ENCODE assay signal across 10 cellular contexts in the genomic region with DNA sequence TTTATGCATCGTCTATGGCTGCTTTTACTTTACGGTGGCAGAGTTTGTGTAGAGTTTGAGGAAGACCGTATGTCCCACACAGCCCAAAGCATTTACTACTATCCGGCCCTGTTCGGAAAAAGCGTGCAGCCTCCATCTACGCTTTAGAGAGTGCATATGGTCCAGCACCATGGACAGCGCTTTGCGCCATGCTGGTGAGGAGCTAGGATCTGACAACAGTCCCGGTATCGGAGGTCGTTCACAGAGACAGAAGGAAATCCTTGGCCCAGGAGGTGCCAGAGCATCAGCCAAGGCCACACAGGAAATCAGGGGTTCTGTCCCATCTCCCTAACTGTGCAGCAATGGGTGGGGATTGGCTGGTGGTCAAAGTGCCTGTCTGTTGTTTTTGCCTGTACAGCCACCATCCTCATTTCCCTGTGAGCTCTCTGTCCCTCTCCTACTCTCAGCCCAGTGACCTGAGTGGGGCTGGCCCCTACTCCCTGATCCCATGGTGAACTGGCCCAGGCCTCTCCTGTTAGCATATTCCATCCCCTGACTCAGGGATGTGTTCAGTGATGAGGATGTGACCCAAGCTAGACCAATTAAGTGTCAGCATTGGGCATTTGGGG. TPM values are rescaled to one million over a fixed set of nuclear protein-coding genes. Genes with fewer than 3 reads are reported as not detected.
DNase-seq lines count a peak whose midpoint lies in the region; ATAC-seq and TF ChIP-seq lines count a peak whose summit lies in the region.
"Had no signal": no experiment of that assay in that cellular context is flagged by ENCODE, and none has a peak within 500 bp of the region (broad histone marks: within the 10 kb centered on the region; RNA-seq: fewer than 3 reads in every experiment).

No MANE protein-coding gene starts in this region.

- H3K27ac ChIP-seq in right atrium auricular region, result no peak overlapping the region
- H3K27ac ChIP-seq: BLaER1, parathyroid adenoma had no signal

- no peaks in the 10 kb centered on the region for H3K27me3 ChIP-seq in right atrium auricular region

- no peak overlapping the region for H3K4me3 Mint-ChIP-seq in activated CD4-positive, alpha-beta memory T cell treated with anti-CD3 and anti-CD28 coated beads for 36 hours
- no peak overlapping the region for H3K4me3 Mint-ChIP-seq in nephron progenitor cell

- peak; percentile 66 for DNase-seq in Right ventricle myocardium superior
- DNase-seq in right atrium auricular region (ENCODE audit: low spot score), result no peak
- DNase-seq in activated CD4-positive, alpha-beta memory T cell treated with anti-CD3 and anti-CD28 coated beads for 36 hours, result peak; percentile 66
- peak; percentile 94 for DNase-seq in nephron progenitor cell
- DNase-seq in NCI-H2196 (lab: John Stamatoyannopoulos, UW; ENCODE audit: unreplicated experiment), result no peak

- CTCF ChIA-PET in activated CD4-positive, alpha-beta memory T cell treated with anti-CD3 and anti-CD28 coated beads for 36 hours (lab: Charles Lee), result interaction anchor here (1.0 kb wide), 1 partner anchor 9 kb away, joined by 3 read pairs; no protein-coding TSS in a partner anchor

- H3K36me3 Mint-ChIP-seq in activated CD4-positive, alpha-beta memory T cell treated with anti-CD3 and anti-CD28 coated beads for 36 hours, result no peaks in the 10 kb centered on the region
- no peaks in the 10 kb centered on the region for H3K36me3 Mint-ChIP-seq in nephron progenitor cell (ENCODE audit: low read depth)

- peak; percentile 51 for ATAC-seq in Right ventricle myocardium superior (ENCODE audit: poor library complexity)
- ATAC-seq in esophagus mucosa, result peak; percentile 55
- no peak for ATAC-seq in GM18868 (IDR thresholded peaks at IDR 0.05; ENCODE audit: unreplicated experiment)
- ATAC-seq in GM21526 (IDR thresholded peaks at IDR 0.05; ENCODE audit: low FRiP score, unreplicated experiment), result no peak

- POLR2A ChIA-PET in activated CD4-positive, alpha-beta memory T cell treated with anti-CD3 and anti-CD28 coated beads for 36 hours (lab: Charles Lee), result no interaction called here

- H3K9me3 ChIP-seq in right atrium auricular region, result no peaks in the 10 kb centered on the region
- H3K9me3 ChIP-seq: BLaER1 had no signal

- H3K9me3 Mint-ChIP-seq in activated CD4-positive, alpha-beta memory T cell treated with anti-CD3 and anti-CD28 coated beads for 36 hours, result no peaks in the 10 kb centered on the region
- peaks cover 3% of the 10 kb centered on the region for H3K9me3 Mint-ChIP-seq in nephron progenitor cell

- TF ChIP-seq CTCF in right atrium auricular region (IDR thresholded peaks at IDR 0.05), result no peak
- no peak for TF ChIP-seq CTCF in nephron progenitor cell (IDR thresholded peaks at IDR 0.05)

- H3K4me1 ChIP-seq in right atrium auricular region, result no peaks in the 10 kb centered on the region
- H3K4me1 ChIP-seq: BLaER1, parathyroid adenoma had no signal

- intact Hi-C loops in Right ventricle myocardium superior (cut with DNase I), result no loop called here
- intact Hi-C loops in activated CD4-positive, alpha-beta memory T cell treated with anti-CD3 and anti-CD28 coated beads for 36 hours (cut with micrococcal nuclease), result no loop called here

- no peaks in the 10 kb centered on the region for H3K36me3 ChIP-seq in right atrium auricular region
- H3K36me3 ChIP-seq: BLaER1 had no signal

- no peak overlapping the region for H3K27ac Mint-ChIP-seq in activated CD4-positive, alpha-beta memory T cell treated with anti-CD3 and anti-CD28 coated beads for 36 hours
- no peak overlapping the region for H3K27ac Mint-ChIP-seq in nephron progenitor cell

- no peak overlapping the region for H3K4me3 ChIP-seq in right atrium auricular region
- H3K4me3 ChIP-seq: BLaER1 had no signal

- H3K4me1 Mint-ChIP-seq in activated CD4-positive, alpha-beta memory T cell treated with anti-CD3 and anti-CD28 coated beads for 36 hours (ENCODE audit: low read depth), result no peaks in the 10 kb centered on the region
- H3K4me1 Mint-ChIP-seq in nephron progenitor cell, result no peaks in the 10 kb centered on the region

- peaks cover 20% of the 10 kb centered on the region for H3K27me3 Mint-ChIP-seq in activated CD4-positive, alpha-beta memory T cell treated with anti-CD3 and anti-CD28 coated beads for 36 hours
- H3K27me3 Mint-ChIP-seq in nephron progenitor cell (ENCODE audit: low read depth, poor library complexity), result peaks cover 65% of the 10 kb centered on the region

RNA-seq across cellular contexts. Expression of a gene that starts 16.2 kb away (rescaled TPM):
- total RNA-seq in Right ventricle myocardium superior (not detected), right atrium auricular region (not detected), esophagus mucosa (not detected)
- not detected for total RNA-seq in activated CD4-positive, alpha-beta memory T cell treated with anti-CD3 and anti-CD28 coated beads for 36 hours

RNA-seq across cellular contexts. Expression of a gene that starts 23.5 kb away (rescaled TPM):
- not detected for total RNA-seq in Right ventricle myocardium superior
- total RNA-seq in right atrium auricular region, result not detected
- total RNA-seq in activated CD4-positive, alpha-beta memory T cell treated with anti-CD3 and anti-CD28 coated beads for 36 hours, result not detected
- total RNA-seq in esophagus mucosa, result not detected

RNA-seq across cellular contexts. Expression of a gene that starts 27.9 kb away (rescaled TPM):
- total RNA-seq in Right ventricle myocardium superior, result not detected
- under 1 TPM in 1 of 2 donors, not detected in 1; 0.51 TPM for total RNA-seq in right atrium auricular region
- under 1 TPM; 0.78 to 0.92 TPM for total RNA-seq in activated CD4-positive, alpha-beta memory T cell treated with anti-CD3 and anti-CD28 coated beads for 36 hours
- total RNA-seq in esophagus mucosa, result 0.24 TPM

RNA-seq across cellular contexts. Expression of a gene that starts 39.6 kb away (rescaled TPM):
- 17.8 TPM for total RNA-seq in Right ventricle myocardium superior
- 10 to 100 TPM; 17.5 to 33.6 TPM for total RNA-seq in right atrium auricular region
- 1 to 10 TPM; 1.2 to 2.6 TPM for total RNA-seq in activated CD4-positive, alpha-beta memory T cell treated with anti-CD3 and anti-CD28 coated beads for 36 hours
- total RNA-seq in esophagus mucosa, result 0.84 TPM

RNA-seq across cellular contexts. Expression of a gene that starts 53.4 kb away (rescaled TPM):
- total RNA-seq in Right ventricle myocardium superior (3.0 TPM), right atrium auricular region (1 to 10 TPM; 1.3 to 1.4 TPM), esophagus mucosa (3.9 TPM)
- total RNA-seq in activated CD4-positive, alpha-beta memory T cell treated with anti-CD3 and anti-CD28 coated beads for 36 hours, result 10 to 100 TPM; 35.0 to 39.3 TPM

Comparison
In these comparisons a context has a peak if more than half of its experiments do, and no peak if none do; other contexts are left out.
1. DNase-seq: peak in Right ventricle myocardium superior (single experiment), activated CD4-positive, alpha-beta memory T cell treated with anti-CD3 and anti-CD28 coated beads for 36 hours (single experiment) and nephron progenitor cell (single experiment); none in right atrium auricular region (single experiment) and NCI-H2196 (single experiment).
2. ATAC-seq: peak in Right ventricle myocardium superior (single experiment) and esophagus mucosa (single experiment); none in GM18868 (single experiment) and GM21526 (single experiment).